In the genomic region with DNA sequence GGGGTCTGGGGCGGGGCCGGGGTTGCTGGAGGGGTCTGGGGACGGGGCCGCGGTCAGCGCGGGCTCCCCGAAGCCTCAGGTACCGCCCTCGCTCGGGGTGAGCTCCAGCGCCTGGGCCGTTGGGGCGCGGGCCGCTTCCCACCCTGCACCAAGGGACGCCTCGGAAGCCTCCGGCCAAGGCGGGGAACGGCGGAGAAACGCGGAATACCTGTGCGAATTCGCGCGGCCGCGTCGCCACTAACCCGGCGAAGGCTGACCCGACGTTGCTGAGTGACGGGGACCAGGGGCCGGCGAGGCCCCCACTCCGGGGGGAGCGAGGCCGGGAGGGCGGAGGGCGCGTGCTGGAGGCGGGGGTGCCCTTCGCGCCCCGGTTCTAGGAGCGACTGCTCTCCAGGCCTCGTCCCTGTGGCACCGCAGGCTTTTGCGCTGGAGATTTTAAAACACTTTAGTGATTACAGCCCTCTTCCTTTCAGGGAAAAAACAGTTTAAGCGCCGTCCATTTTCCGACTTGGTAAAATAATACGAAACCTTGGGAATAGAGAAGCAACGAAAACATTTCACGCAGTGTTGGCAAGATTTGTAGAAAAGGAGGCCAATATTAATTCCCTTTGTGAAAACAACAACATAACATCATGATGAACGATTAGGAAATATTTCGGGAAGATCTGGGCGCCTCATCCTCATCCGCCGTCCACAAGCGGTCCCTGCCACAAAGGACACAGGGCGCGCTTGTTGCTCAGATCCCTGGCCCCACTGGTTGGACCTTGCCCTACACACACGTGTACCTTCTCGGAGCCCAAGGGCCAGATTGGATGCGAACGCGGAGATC, we compare ENCODE assay signal across 9 cellular contexts. TPM values are rescaled to one million over a fixed set of nuclear protein-coding genes. Genes with fewer than 3 reads are reported as not detected.
A peak's percentile ranks its signal among the peaks of the same experiment; 100 is the strongest.
DNase-seq lines count a peak whose midpoint lies in the region; ATAC-seq and TF ChIP-seq lines count a peak whose summit lies in the region.
"Had no signal": no experiment of that assay in that cellular context is flagged by ENCODE, and none has a peak within 500 bp of the region (broad histone marks: within the 10 kb centered on the region; RNA-seq: fewer than 3 reads in every experiment).

No MANE protein-coding gene starts in this region.

- DNase-seq in NCI-H2081 (lab: John Stamatoyannopoulos, UW) (peak; percentile 78 to 79), NCI-H2081 treated with DMSO at 0.1 percent for 48 hours (lab: John Stamatoyannopoulos, UW) (no peak), RPMI8226 (peak; percentile 26), esophagus muscularis mucosa (ENCODE audit: extremely low spot score) (peak; percentile 85), neuronal stem cell (ENCODE audit: low spot score) (peak; percentile 53), HPDE6-E6E7 (ENCODE audit: extremely low spot score) (no peak)

- no peak overlapping the region for H2AK5ac ChIP-seq in neuronal stem cell (ENCODE audit: low read depth, low read length)

- H2BK15ac ChIP-seq in neuronal stem cell (ENCODE audit: low read length): peak overlapping the region; percentile 70

- no peak overlapping the region for H3K14ac ChIP-seq in neuronal stem cell (ENCODE audit: low read length)

- no peaks in the 10 kb centered on the region for H3K36me3 ChIP-seq in esophagus muscularis mucosa
- H3K36me3 ChIP-seq in neuronal stem cell (replicated peaks in 1 of 2; ENCODE audit: control insufficient read depth in 2 of 2, insufficient read depth in 2 of 2, low read length in 2 of 2): no peaks in the 10 kb centered on the region
- H3K36me3 ChIP-seq: SJSA1 had no signal

- H3K9ac ChIP-seq in neuronal stem cell (ENCODE audit: low read depth, low read length, poor library complexity): peak overlapping the region; percentile 90

- H3K9me3 ChIP-seq in esophagus muscularis mucosa (peaks cover 0 to 11% (median 0%) of the 10 kb centered on the region in 4 donors), neuronal stem cell (replicated peaks in 1 of 2; ENCODE audit: control insufficient read depth in 2 of 2, insufficient read depth in 1 of 2, low read depth in 1 of 2, low read length in 2 of 2) (peaks cover 0 to 8% of the 10 kb centered on the region in 2 donors)

- no peak overlapping the region for H4K91ac ChIP-seq in neuronal stem cell (ENCODE audit: low read depth, low read length, poor library complexity)

- no peak overlapping the region for H4K8ac ChIP-seq in neuronal stem cell (ENCODE audit: low read depth, low read length)

- TF ChIP-seq POLR2A in esophagus muscularis mucosa (IDR thresholded peaks at IDR 0.05; ENCODE audit: low read depth): no peak

- no peak overlapping the region for H2BK5ac ChIP-seq in neuronal stem cell (ENCODE audit: low read length)

- WGBS in esophagus muscularis mucosa: 14% methylated on average over 32 of the region's 71 CpGs
- WGBS in neuronal stem cell (ENCODE audit: extremely low coverage in 2 of 2, insufficient read length in 2 of 2, insufficient replicate concordance in 1 of 2), 2 donors: no CpG with 5 or more reads among the region's 71 CpGs

- no peak for ATAC-seq in HG02970 (IDR thresholded peaks at IDR 0.05; ENCODE audit: low FRiP score, unreplicated experiment)
- ATAC-seq in HG03520 (IDR thresholded peaks at IDR 0.05; ENCODE audit: unreplicated experiment): no peak

- H3K18ac ChIP-seq in neuronal stem cell (ENCODE audit: low read length): peak overlapping the region; percentile 96

- H3K4me1 ChIP-seq in esophagus muscularis mucosa (peaks cover 23 to 33% (median 30%) of the 10 kb centered on the region in 4 donors), neuronal stem cell (ENCODE audit: control insufficient read depth in 2 of 2, insufficient read depth in 1 of 2, low read depth in 1 of 2, low read length in 2 of 2) (peaks cover 5 to 10% of the 10 kb centered on the region in 2 donors)

- H3K23ac ChIP-seq in neuronal stem cell (ENCODE audit: low read depth, low read length, poor library complexity): peak overlapping the region; percentile 83

- H3K4me2 ChIP-seq in neuronal stem cell (ENCODE audit: insufficient read depth, low read length, poor library complexity, severe bottlenecking): peak overlapping the region; percentile 85

- peaks cover 4 to 92% (median 34%) of the 10 kb centered on the region in 4 donors for H3K27me3 ChIP-seq in esophagus muscularis mucosa
- peaks cover 0 to 16% (median 16%) of the 10 kb centered on the region in 3 experiments for H3K27me3 ChIP-seq in neuronal stem cell (ENCODE audit: control insufficient read depth in 3 of 3, insufficient read depth in 3 of 3, low read depth in 1 of 3, low read length in 3 of 3)

- H2AFZ ChIP-seq in neuronal stem cell (ENCODE audit: low read length): peak overlapping the region; percentile 99

- H3K4me3 ChIP-seq in esophagus muscularis mucosa: peak overlapping the region; percentile 56 to 68 (median 57)
- H3K4me3 ChIP-seq in neuronal stem cell (ENCODE audit: low read length in 2 of 2): peak overlapping the region; percentile 78 to 91

- H3K27ac ChIP-seq in esophagus muscularis mucosa (replicated peaks in 1 of 4) (no peak overlapping the region), neuronal stem cell (replicated peaks; ENCODE audit: low read length) (no peak overlapping the region)
- H3K27ac ChIP-seq: SJSA1 had no signal

- no peak for TF ChIP-seq EP300 in esophagus muscularis mucosa (IDR thresholded peaks at IDR 0.05)

- H3K4ac ChIP-seq in neuronal stem cell (ENCODE audit: low read length): no peak overlapping the region

- TF ChIP-seq CTCF in esophagus muscularis mucosa (IDR thresholded peaks at IDR 0.05): no peak

- no peaks in the 10 kb centered on the region for H3K79me1 ChIP-seq in neuronal stem cell (ENCODE audit: low read depth, low read length)

- H2BK120ac ChIP-seq in neuronal stem cell (ENCODE audit: low read depth, low read length): no peak overlapping the region

- intact Hi-C loops in esophagus muscularis mucosa (cut with DNase I): no loop called here

- no peak overlapping the region for H2BK12ac ChIP-seq in neuronal stem cell (ENCODE audit: low read length)

RNA-seq across cellular contexts. Expression of a gene that starts 1.0 kb away (rescaled TPM):
- 1 to 10 TPM in 1 of 4 donors, under 1 TPM in 3; 0.42 to 1.5 (median 0.76) TPM for total RNA-seq in esophagus muscularis mucosa
- 26.0 TPM for polyA plus RNA-seq in neuronal stem cell (2013, experiment 1 of 2)
- polyA plus RNA-seq in neuronal stem cell (2013, experiment 2 of 2): 27.9 TPM

Comparison
In these comparisons a context has a peak if more than half of its experiments do, and no peak if none do; other contexts are left out.
1. DNase-seq: peak in NCI-H2081 (2 of 2), RPMI8226 (single experiment), esophagus muscularis mucosa (single experiment) and neuronal stem cell (single experiment); none in NCI-H2081 treated with DMSO at 0.1 percent for 48 hours (single experiment) and HPDE6-E6E7 (single experiment).